12 cellular contexts compared by ENCODE assay signal in genomic region chr2:128750328-128751165, GRCh38.
"Had no signal": no experiment of that assay in that cellular context is flagged by ENCODE, and none has a peak within 500 bp of the region (broad histone marks: within the 10 kb centered on the region; RNA-seq: fewer than 3 reads in every experiment).

No MANE protein-coding gene starts in this region.

- H3K9me3 Mint-ChIP-seq: activated CD4-positive, alpha-beta memory T cell treated with anti-CD3 and anti-CD28 coated beads, Interleukin-2, amount 10 ng/mL, durations not matched to agents 7 days and 5 days; activated T-helper 1 cell treated with anti-CD3 and anti-CD28 coated beads, Interleukin-12 subunit alpha, Interleukin-12 subunit beta, Interleukin-2, Interleukin-4 antibody, amounts not matched to agents 30 ng/mL and 10 ng/mL and 1 ng/mL, durations not matched to agents 14 hours and 24 hours and 36 hours; neural progenitor cell; stimulated activated naive B cell treated with anti-CD40 and anti-IgM and Interleukin-4, amounts not matched to agents 10 μg/mL and 1 μg/mL and 100 μg/mL, for 72 hours; T-helper 2 cell treated with Interferon-gamma antibody and Interleukin-4, amounts not matched to agents 5 μg/mL and 100 μg/mL, for 36 hours had no signal

- H3K4me2 ChIP-seq: neural progenitor cell had no signal

- DNase-seq: activated CD4-positive, alpha-beta memory T cell treated with anti-CD3 and anti-CD28 coated beads, Interleukin-2, amount 10 ng/mL, durations not matched to agents 7 days and 5 days; activated CD4-positive, alpha-beta T cell treated with anti-CD3 and anti-CD28 coated beads for 1 hour; activated naive CD4-positive, alpha-beta T cell; foreskin melanocyte; left ventricle myocardium superior; mesendoderm; small intestine; stimulated activated naive B cell treated with anti-CD40 and anti-IgM and Interleukin-4, amounts not matched to agents 10 μg/mL and 1 μg/mL and 100 μg/mL, for 72 hours had no signal

- H3K27me3 ChIP-seq: neural progenitor cell, suprapubic skin had no signal

- H3K36me3 Mint-ChIP-seq: neural progenitor cell; stimulated activated naive B cell treated with anti-CD40 and anti-IgM and Interleukin-4, amounts not matched to agents 10 μg/mL and 1 μg/mL and 100 μg/mL, for 72 hours had no signal

- H2AFZ ChIP-seq: neural progenitor cell had no signal

- H3K4me1 ChIP-seq: neural progenitor cell had no signal

- H3K9ac ChIP-seq: neural progenitor cell had no signal

- ATAC-seq: left ventricle myocardium superior; stimulated activated naive B cell treated with anti-CD40 and anti-IgM and Interleukin-4, amounts not matched to agents 10 μg/mL and 1 μg/mL and 100 μg/mL, for 72 hours had no signal

- H3K36me3 ChIP-seq: neural progenitor cell, suprapubic skin had no signal

- H3K9me3 ChIP-seq: suprapubic skin had no signal

- H3K4me3 ChIP-seq: neural progenitor cell, suprapubic skin had no signal

- H3K27ac Mint-ChIP-seq: activated CD4-positive, alpha-beta memory T cell treated with anti-CD3 and anti-CD28 coated beads, Interleukin-2, amount 10 ng/mL, durations not matched to agents 7 days and 5 days; activated T-helper 1 cell treated with anti-CD3 and anti-CD28 coated beads, Interleukin-12 subunit alpha, Interleukin-12 subunit beta, Interleukin-2, Interleukin-4 antibody, amounts not matched to agents 30 ng/mL and 10 ng/mL and 1 ng/mL, durations not matched to agents 14 hours and 24 hours and 36 hours; neural progenitor cell; stimulated activated naive B cell treated with anti-CD40 and anti-IgM and Interleukin-4, amounts not matched to agents 10 μg/mL and 1 μg/mL and 100 μg/mL, for 72 hours; T-helper 2 cell treated with Interferon-gamma antibody and Interleukin-4, amounts not matched to agents 5 μg/mL and 100 μg/mL, for 36 hours had no signal

- H3K27ac ChIP-seq: neural progenitor cell, suprapubic skin had no signal

- H3K4me3 Mint-ChIP-seq: activated CD4-positive, alpha-beta memory T cell treated with anti-CD3 and anti-CD28 coated beads, Interleukin-2, amount 10 ng/mL, durations not matched to agents 7 days and 5 days; activated T-helper 1 cell treated with anti-CD3 and anti-CD28 coated beads, Interleukin-12 subunit alpha, Interleukin-12 subunit beta, Interleukin-2, Interleukin-4 antibody, amounts not matched to agents 30 ng/mL and 10 ng/mL and 1 ng/mL, durations not matched to agents 14 hours and 24 hours and 36 hours; neural progenitor cell; stimulated activated naive B cell treated with anti-CD40 and anti-IgM and Interleukin-4, amounts not matched to agents 10 μg/mL and 1 μg/mL and 100 μg/mL, for 72 hours; T-helper 2 cell treated with Interferon-gamma antibody and Interleukin-4, amounts not matched to agents 5 μg/mL and 100 μg/mL, for 36 hours had no signal

- H3K27me3 Mint-ChIP-seq: stimulated activated naive B cell treated with anti-CD40 and anti-IgM and Interleukin-4, amounts not matched to agents 10 μg/mL and 1 μg/mL and 100 μg/mL, for 72 hours had no signal
